ENCODE assay signal across 9 cellular contexts in the genomic region with DNA sequence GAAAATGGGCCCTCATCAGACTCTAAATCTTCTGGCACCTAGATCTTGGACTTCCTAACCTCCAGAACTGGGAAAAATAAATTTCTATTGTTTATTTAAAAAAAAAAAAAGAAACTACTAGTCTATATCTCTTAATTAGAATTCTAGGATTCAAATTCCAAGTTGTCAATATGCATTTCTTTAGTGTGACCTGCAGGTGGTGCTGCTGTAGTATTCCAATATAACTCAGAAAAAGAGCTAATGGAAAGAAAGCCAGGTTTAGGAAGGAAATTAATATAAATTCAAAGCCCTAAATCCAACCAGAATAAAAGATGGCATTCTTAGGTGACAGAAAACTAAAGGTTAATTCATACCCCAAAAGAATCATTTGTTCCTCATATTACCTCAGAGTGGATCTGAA.
DNase-seq lines count a peak whose midpoint lies in the region; ATAC-seq and TF ChIP-seq lines count a peak whose summit lies in the region.
"Had no signal": no experiment of that assay in that cellular context is flagged by ENCODE, and none has a peak within 500 bp of the region (broad histone marks: within the 10 kb centered on the region; RNA-seq: fewer than 3 reads in every experiment).

No MANE protein-coding gene starts in this region.

- H3K4me3 ChIP-seq in astrocyte of the spinal cord (ENCODE audit: low read depth, low read length) = no peak overlapping the region
- H3K4me3 ChIP-seq in liver (ENCODE audit: low read depth in 1 of 3, low read length in 3 of 3) = no peak overlapping the region
- H3K4me3 ChIP-seq in CD4-positive, alpha-beta memory T cell (ENCODE audit: low read length in 2 of 2) = no peak overlapping the region
- H3K4me3 ChIP-seq: right atrium auricular region had no signal

- H3K36me3 Mint-ChIP-seq in CD4-positive, alpha-beta memory T cell = no peaks in the 10 kb centered on the region

- TF ChIP-seq RAD21 in liver (IDR thresholded peaks at IDR 0.05) = peak in 1 of 2 donors; percentile 52

- H3K9ac ChIP-seq in liver (ENCODE audit: low read depth in 1 of 2, low read length in 2 of 2) = no peak overlapping the region

- H3K4me3 Mint-ChIP-seq in CD4-positive, alpha-beta memory T cell = no peak overlapping the region

- intact Hi-C loops in CD4-positive, alpha-beta memory T cell (cut with micrococcal nuclease) = no loop called here

- POLR2A ChIA-PET in CD4-positive, alpha-beta memory T cell (lab: Charles Lee; ENCODE audit: partially characterized antibody) = no interaction called here

- no peak for ATAC-seq in HG03159 (IDR thresholded peaks at IDR 0.05; ENCODE audit: unreplicated experiment)

- DNase-seq in DMS114 treated with DMSO at 0.1 percent for 48 hours (lab: John Stamatoyannopoulos, UW; ENCODE audit: unreplicated experiment) (peak; percentile 3), LHCN-M2 (ENCODE audit: low read depth) (peak; percentile 0), astrocyte of the spinal cord (ENCODE audit: low read depth, low spot score) (peak; percentile 5), occipital lobe (lab: John Stamatoyannopoulos, UW) (no peak), COR-L47 (lab: John Stamatoyannopoulos, UW) (no peak)
- DNase-seq in CD4-positive, alpha-beta memory T cell = no peak

- no peak overlapping the region for H3K27ac ChIP-seq in liver (ENCODE audit: low read depth in 1 of 2, low read length in 2 of 2)
- H3K27ac ChIP-seq in CD4-positive, alpha-beta memory T cell (ENCODE audit: low read depth, low read length) = no peak overlapping the region

- no peaks in the 10 kb centered on the region for H3K27me3 ChIP-seq in liver (ENCODE audit: control insufficient read depth in 4 of 4, insufficient read depth in 4 of 4, low read length in 3 of 4)
- H3K27me3 ChIP-seq in CD4-positive, alpha-beta memory T cell (ENCODE audit: insufficient read depth, low read length) = no peaks in the 10 kb centered on the region
- H3K27me3 ChIP-seq: right atrium auricular region had no signal

- H3K27me3 Mint-ChIP-seq in CD4-positive, alpha-beta memory T cell = peaks cover 7% of the 10 kb centered on the region in 2 donors

- CTCF ChIA-PET in CD4-positive, alpha-beta memory T cell (lab: Charles Lee; ENCODE audit: partially characterized antibody) = interaction anchor here (0.7 to 1.3 kb wide), 3 partner anchors 9 to 673 kb away, joined by 3 to 5 read pairs (median 3); no protein-coding TSS in a partner anchor

- TF ChIP-seq CTCF in astrocyte of the spinal cord (IDR thresholded peaks at IDR 0.05; ENCODE audit: low read depth, low read length) (peak; percentile 29), liver (IDR thresholded peaks at IDR 0.05; ENCODE audit: low read depth, low read length, missing input control) (peak; percentile 17)

- H3K36me3 ChIP-seq in liver (ENCODE audit: control insufficient read depth in 4 of 4, insufficient read depth in 3 of 4, low read depth in 1 of 4, low read length in 3 of 4) = no peaks in the 10 kb centered on the region
- H3K36me3 ChIP-seq in CD4-positive, alpha-beta memory T cell (ENCODE audit: insufficient read depth, low read length) = no peaks in the 10 kb centered on the region
- H3K36me3 ChIP-seq: right atrium auricular region had no signal

- peaks cover 0 to 2% (median 0%) of the 10 kb centered on the region in 8 donors for H3K9me3 Mint-ChIP-seq in CD4-positive, alpha-beta memory T cell

- no peaks in the 10 kb centered on the region for H3K9me3 ChIP-seq in liver (ENCODE audit: control insufficient read depth in 4 of 4, low read length in 3 of 4)
- H3K9me3 ChIP-seq in CD4-positive, alpha-beta memory T cell (ENCODE audit: control insufficient read depth in 1 of 2, low read length in 2 of 2) = no peaks in the 10 kb centered on the region
- H3K9me3 ChIP-seq: right atrium auricular region had no signal

- no peaks in the 10 kb centered on the region for H3K4me1 ChIP-seq in liver (ENCODE audit: control insufficient read depth in 4 of 4, insufficient read depth in 4 of 4, low read length in 3 of 4)
- no peaks in the 10 kb centered on the region for H3K4me1 ChIP-seq in CD4-positive, alpha-beta memory T cell (ENCODE audit: insufficient read depth, low read length)
- H3K4me1 ChIP-seq: right atrium auricular region had no signal

- no peaks in the 10 kb centered on the region for H3K4me1 Mint-ChIP-seq in CD4-positive, alpha-beta memory T cell

- H3K27ac Mint-ChIP-seq in CD4-positive, alpha-beta memory T cell = no peak overlapping the region

- in situ Hi-C loops in astrocyte of the spinal cord (cut with HindIII; ENCODE audit: low sequenced_read_pairs) = no loop called here

TF ChIP-seq in liver, 16 proteins besides CTCF, POLR2A, EP300 and RAD21:
- TF ChIP-seq, protein P1, sequence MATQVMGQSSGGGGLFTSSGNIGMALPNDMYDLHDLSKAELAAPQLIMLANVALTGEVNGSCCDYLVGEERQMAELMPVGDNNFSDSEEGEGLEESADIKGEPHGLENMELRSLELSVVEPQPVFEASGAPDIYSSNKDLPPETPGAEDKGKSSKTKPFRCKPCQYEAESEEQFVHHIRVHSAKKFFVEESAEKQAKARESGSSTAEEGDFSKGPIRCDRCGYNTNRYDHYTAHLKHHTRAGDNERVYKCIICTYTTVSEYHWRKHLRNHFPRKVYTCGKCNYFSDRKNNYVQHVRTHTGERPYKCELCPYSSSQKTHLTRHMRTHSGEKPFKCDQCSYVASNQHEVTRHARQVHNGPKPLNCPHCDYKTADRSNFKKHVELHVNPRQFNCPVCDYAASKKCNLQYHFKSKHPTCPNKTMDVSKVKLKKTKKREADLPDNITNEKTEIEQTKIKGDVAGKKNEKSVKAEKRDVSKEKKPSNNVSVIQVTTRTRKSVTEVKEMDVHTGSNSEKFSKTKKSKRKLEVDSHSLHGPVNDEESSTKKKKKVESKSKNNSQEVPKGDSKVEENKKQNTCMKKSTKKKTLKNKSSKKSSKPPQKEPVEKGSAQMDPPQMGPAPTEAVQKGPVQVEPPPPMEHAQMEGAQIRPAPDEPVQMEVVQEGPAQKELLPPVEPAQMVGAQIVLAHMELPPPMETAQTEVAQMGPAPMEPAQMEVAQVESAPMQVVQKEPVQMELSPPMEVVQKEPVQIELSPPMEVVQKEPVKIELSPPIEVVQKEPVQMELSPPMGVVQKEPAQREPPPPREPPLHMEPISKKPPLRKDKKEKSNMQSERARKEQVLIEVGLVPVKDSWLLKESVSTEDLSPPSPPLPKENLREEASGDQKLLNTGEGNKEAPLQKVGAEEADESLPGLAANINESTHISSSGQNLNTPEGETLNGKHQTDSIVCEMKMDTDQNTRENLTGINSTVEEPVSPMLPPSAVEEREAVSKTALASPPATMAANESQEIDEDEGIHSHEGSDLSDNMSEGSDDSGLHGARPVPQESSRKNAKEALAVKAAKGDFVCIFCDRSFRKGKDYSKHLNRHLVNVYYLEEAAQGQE (IDR thresholded peaks at IDR 0.05) = no peak
- no peak for TF ChIP-seq JUND (IDR thresholded peaks at IDR 0.05)
- no peak for TF ChIP-seq FOXA2 (IDR thresholded peaks at IDR 0.05)
- no peak for TF ChIP-seq FOXA1 (IDR thresholded peaks at IDR 0.05)
- TF ChIP-seq SP1 (IDR thresholded peaks at IDR 0.05) = no peak
- no peak for TF ChIP-seq YY1 (IDR thresholded peaks at IDR 0.05)
- TF ChIP-seq HNF4A (conservative IDR thresholded peaks at IDR 0.05) = no peak
- TF ChIP-seq GABPA (IDR thresholded peaks at IDR 0.05 in 1 of 2, conservative IDR thresholded peaks at IDR 0.05 in 1 of 2) = no peak
- TF ChIP-seq, protein P2, sequence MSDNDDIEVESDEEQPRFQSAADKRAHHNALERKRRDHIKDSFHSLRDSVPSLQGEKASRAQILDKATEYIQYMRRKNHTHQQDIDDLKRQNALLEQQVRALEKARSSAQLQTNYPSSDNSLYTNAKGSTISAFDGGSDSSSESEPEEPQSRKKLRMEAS (IDR thresholded peaks at IDR 0.05) = no peak
- TF ChIP-seq EGR1 (IDR thresholded peaks at IDR 0.05; ENCODE audit: low read depth in 2 of 2) = no peak
- TF ChIP-seq, protein P3, sequence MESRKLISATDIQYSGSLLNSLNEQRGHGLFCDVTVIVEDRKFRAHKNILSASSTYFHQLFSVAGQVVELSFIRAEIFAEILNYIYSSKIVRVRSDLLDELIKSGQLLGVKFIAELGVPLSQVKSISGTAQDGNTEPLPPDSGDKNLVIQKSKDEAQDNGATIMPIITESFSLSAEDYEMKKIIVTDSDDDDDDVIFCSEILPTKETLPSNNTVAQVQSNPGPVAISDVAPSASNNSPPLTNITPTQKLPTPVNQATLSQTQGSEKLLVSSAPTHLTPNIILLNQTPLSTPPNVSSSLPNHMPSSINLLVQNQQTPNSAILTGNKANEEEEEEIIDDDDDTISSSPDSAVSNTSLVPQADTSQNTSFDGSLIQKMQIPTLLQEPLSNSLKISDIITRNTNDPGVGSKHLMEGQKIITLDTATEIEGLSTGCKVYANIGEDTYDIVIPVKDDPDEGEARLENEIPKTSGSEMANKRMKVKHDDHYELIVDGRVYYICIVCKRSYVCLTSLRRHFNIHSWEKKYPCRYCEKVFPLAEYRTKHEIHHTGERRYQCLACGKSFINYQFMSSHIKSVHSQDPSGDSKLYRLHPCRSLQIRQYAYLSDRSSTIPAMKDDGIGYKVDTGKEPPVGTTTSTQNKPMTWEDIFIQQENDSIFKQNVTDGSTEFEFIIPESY (IDR thresholded peaks at IDR 0.05) = no peak
- TF ChIP-seq TAF1 (conservative IDR thresholded peaks at IDR 0.05) = no peak
- no peak for TF ChIP-seq RXRA (IDR thresholded peaks at IDR 0.05)
- TF ChIP-seq, protein P4, sequence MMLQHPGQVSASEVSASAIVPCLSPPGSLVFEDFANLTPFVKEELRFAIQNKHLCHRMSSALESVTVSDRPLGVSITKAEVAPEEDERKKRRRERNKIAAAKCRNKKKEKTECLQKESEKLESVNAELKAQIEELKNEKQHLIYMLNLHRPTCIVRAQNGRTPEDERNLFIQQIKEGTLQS (IDR thresholded peaks at IDR 0.05) = no peak
- TF ChIP-seq HNF4G (IDR thresholded peaks at IDR 0.05) = no peak

Comparison
In these comparisons a context has a peak if more than half of its experiments do, and no peak if none do; other contexts are left out.
1. DNase-seq: peak in DMS114 treated with DMSO at 0.1 percent for 48 hours (single experiment), LHCN-M2 (single experiment) and astrocyte of the spinal cord (single experiment); none in CD4-positive, alpha-beta memory T cell (0 of 5), occipital lobe (single experiment) and COR-L47 (single experiment).